ENCODE assay signal across 24 cellular contexts in the genomic region with DNA sequence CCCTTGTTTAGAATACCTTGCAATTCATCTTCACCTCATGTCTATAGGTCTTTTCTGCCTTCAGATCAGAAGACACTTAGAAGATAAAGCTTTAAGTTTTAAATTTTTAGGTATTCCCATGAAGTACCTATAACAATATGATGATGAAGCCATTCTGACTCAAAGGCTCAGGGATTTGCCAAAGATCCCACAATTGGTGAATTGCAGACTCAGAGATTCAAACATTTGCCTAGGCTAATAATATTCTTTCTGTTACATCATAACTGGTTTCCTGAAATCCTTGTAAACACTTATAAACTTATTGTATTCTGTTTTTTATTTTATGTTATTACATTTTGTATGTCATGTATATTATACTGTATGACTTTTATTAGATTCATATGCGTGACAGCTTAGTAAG.
"Had no signal": no experiment of that assay in that cellular context is flagged by ENCODE, and none has a peak within 500 bp of the region (broad histone marks: within the 10 kb centered on the region; RNA-seq: fewer than 3 reads in every experiment).

No MANE protein-coding gene starts in this region.

- DNase-seq: activated B cell treated with CpG ODN at 0.5 μM for 24 hours; activated effector memory CD4-positive, alpha-beta T cell treated with Interleukin-2 at 50 U/mL for 16 hours; activated naive CD4-positive, alpha-beta T cell treated with Interleukin-2 at 50 U/mL for 16 hours; activated T-cell treated with anti-CD3 and anti-CD28 coated beads for 4 hours; activated T-cell treated with anti-CD3 and anti-CD28 coated beads, Interleukin-2, amount 50 U/mL, for 72 hours; aorta; caudate nucleus; cortex of kidney; gastrocnemius medialis; left cardiac atrium; naive thymus-derived CD4-positive, alpha-beta T cell; psoas muscle; sigmoid colon; stimulated activated CD4-positive, alpha-beta T cell treated with anti-CD3 and anti-CD28 coated beads, Interleukin-15, amount 100 ng/mL, for 24 hours; stimulated activated CD4-positive, alpha-beta T cell treated with anti-CD3 and anti-CD28 coated beads, Interleukin-2, amount 100 ng/mL, for 24 hours; stimulated activated naive CD4-positive, alpha-beta T cell; T-helper 1 cell; tibial artery; upper lobe of right lung had no signal

- H3K36me3 ChIP-seq: brain microvascular endothelial cell, gastrocnemius medialis, sigmoid colon, suprapubic skin, tibial artery, upper lobe of right lung had no signal

- H3K4me1 ChIP-seq: gastrocnemius medialis, parathyroid adenoma, psoas muscle, sigmoid colon, upper lobe of right lung had no signal

- H2AFZ ChIP-seq: hepatocyte, parathyroid adenoma had no signal

- H3K79me2 ChIP-seq: hepatocyte, parathyroid adenoma had no signal

- H3K4me2 ChIP-seq: hepatocyte had no signal

- H3K27ac ChIP-seq: gastrocnemius medialis, hepatocyte, parathyroid adenoma, psoas muscle, sigmoid colon, suprapubic skin, tibial artery, upper lobe of right lung had no signal

- H3K4me3 ChIP-seq: gastrocnemius medialis, hepatocyte, psoas muscle, sigmoid colon, suprapubic skin, tibial artery, upper lobe of right lung had no signal

- H3K9me3 ChIP-seq: gastrocnemius medialis, psoas muscle, sigmoid colon, suprapubic skin, tibial artery, upper lobe of right lung had no signal

- H3K27me3 ChIP-seq: brain microvascular endothelial cell, gastrocnemius medialis, hepatocyte, sigmoid colon, suprapubic skin, tibial artery, upper lobe of right lung had no signal

- FAIRE-seq: endothelial cell of umbilical vein had no signal

- H3K9ac ChIP-seq: parathyroid adenoma had no signal
